ENCODE assay signal across 8 cellular contexts in genomic region chr22:35381424-35381772, GRCh38. TPM values are rescaled to one million over a fixed set of nuclear protein-coding genes. Genes with fewer than 3 reads are reported as not detected.
DNase-seq lines count a peak whose midpoint lies in the region; ATAC-seq and TF ChIP-seq lines count a peak whose summit lies in the region.

No MANE protein-coding gene starts in this region.

- peak overlapping the region; percentile 87 to 95 (median 94) for H3K4me3 ChIP-seq in skeletal muscle tissue (ENCODE audit: low read length in 3 of 3)

- H3K4me3 Mint-ChIP-seq in activated B cell treated with CpG ODN at 0.5 μM for 24 hours = peak overlapping the region; percentile 81

- H3K36me3 ChIP-seq in skeletal muscle tissue (ENCODE audit: control insufficient read depth in 3 of 3, insufficient read depth in 3 of 3, low read length in 3 of 3) = peaks cover 5 to 26% (median 14%) of the 10 kb centered on the region in 3 donors

- peak overlapping the region; percentile 83 for H3K27ac ChIP-seq in skeletal muscle tissue (ENCODE audit: low read depth, low read length)

- POLR2A ChIA-PET in activated B cell treated with CpG ODN at 0.5 μM for 24 hours (lab: Charles Lee) = interaction anchor here (0.6 to 3.0 kb wide), 13 partner anchors 10 to 1707 kb away, joined by 3 to 39 read pairs (median 4); no protein-coding TSS in a partner anchor

- peaks cover 2% of the 10 kb centered on the region for H3K36me3 Mint-ChIP-seq in activated B cell treated with CpG ODN at 0.5 μM for 24 hours (ENCODE audit: low read depth)

- H3K4me1 Mint-ChIP-seq in activated B cell treated with CpG ODN at 0.5 μM for 24 hours = peaks cover 43% of the 10 kb centered on the region

- H3K4me1 ChIP-seq in skeletal muscle tissue (ENCODE audit: control insufficient read depth in 3 of 3, insufficient read depth in 3 of 3, low read length in 3 of 3) = peaks cover 33 to 64% (median 35%) of the 10 kb centered on the region in 3 donors

- intact Hi-C loops in activated B cell treated with CpG ODN at 0.5 μM for 24 hours (cut with micrococcal nuclease) = loop anchor here (1.0 kb wide), 3 partner anchors 18 to 29 kb away; no protein-coding TSS in a partner anchor

- no peaks in the 10 kb centered on the region for H3K27me3 ChIP-seq in skeletal muscle tissue (ENCODE audit: control insufficient read depth in 3 of 3, insufficient read depth in 3 of 3, low read length in 3 of 3)

- peak overlapping the region; percentile 84 to 87 (median 86) for H3K9ac ChIP-seq in skeletal muscle tissue (ENCODE audit: low read depth in 1 of 3, low read length in 3 of 3)

- H3K27ac Mint-ChIP-seq in activated B cell treated with CpG ODN at 0.5 μM for 24 hours = peak overlapping the region; percentile 59

- DNase-seq in activated B cell treated with CpG ODN at 0.5 μM for 24 hours = no peak
- peak; percentile 19 for DNase-seq in hepatic stellate cell (ENCODE audit: low spot score)
- no peak for DNase-seq in SIG-M5 treated with dmso at 0.1 percent for 504 hours (lab: John Stamatoyannopoulos, UW; ENCODE audit: unreplicated experiment)
- DNase-seq in NCI-H1092 (lab: John Stamatoyannopoulos, UW) = no peak
- no peak for DNase-seq in epidermal melanocyte (ENCODE audit: insufficient read length, low spot score)

- no peak for TF ChIP-seq CTCF in activated B cell treated with CpG ODN at 0.5 μM for 24 hours (IDR thresholded peaks at IDR 0.05)

- H3K9me3 ChIP-seq in skeletal muscle tissue (ENCODE audit: control insufficient read depth in 3 of 3, low read length in 3 of 3) = no peaks in the 10 kb centered on the region

- CTCF ChIA-PET in activated B cell treated with CpG ODN at 0.5 μM for 24 hours (lab: Charles Lee) = interaction anchor here (0.7 to 2.0 kb wide), 2 partner anchors 29 to 30 kb away, joined by 5 to 6 read pairs; no protein-coding TSS in a partner anchor

- no peaks in the 10 kb centered on the region for H3K27me3 Mint-ChIP-seq in activated B cell treated with CpG ODN at 0.5 μM for 24 hours

- ATAC-seq in GM21528 (IDR thresholded peaks at IDR 0.05; ENCODE audit: low FRiP score, unreplicated experiment) (peak; percentile 11), activated B cell treated with CpG ODN at 0.5 μM for 24 hours (ENCODE audit: low read depth) (peak; percentile 1), GM21526 (IDR thresholded peaks at IDR 0.05; ENCODE audit: low FRiP score, unreplicated experiment) (no peak)

- H3K9me3 Mint-ChIP-seq in activated B cell treated with CpG ODN at 0.5 μM for 24 hours = no peaks in the 10 kb centered on the region

RNA-seq across cellular contexts. Expression of gene HMOX1, which starts 0.5 kb away (rescaled TPM):
- 13.3 TPM in 2 replicates for total RNA-seq in activated B cell treated with CpG ODN at 0.5 μM for 24 hours
- total RNA-seq in skeletal muscle tissue = 14.6 TPM

RNA-seq across cellular contexts. Expression of gene MCM5, which starts 18.5 kb away (rescaled TPM):
- total RNA-seq in activated B cell treated with CpG ODN at 0.5 μM for 24 hours = 176 and 178 TPM in 2 replicates
- total RNA-seq in skeletal muscle tissue = 25.1 TPM
